13 cellular contexts compared by ENCODE assay signal in genomic region chr3:16536344-16536663, GRCh38.
"Had no signal": no experiment of that assay in that cellular context is flagged by ENCODE, and none has a peak within 500 bp of the region (broad histone marks: within the 10 kb centered on the region; RNA-seq: fewer than 3 reads in every experiment).

No MANE protein-coding gene starts in this region.

- H3K4me2 ChIP-seq: hepatocyte had no signal

- H3K4me3 Mint-ChIP-seq: activated naive CD4-positive, alpha-beta T cell treated with anti-CD3 and anti-CD28 coated beads, Interleukin-2, amount 10 ng/mL, durations not matched to agents 7 days and 5 days had no signal

- H3K4me3 ChIP-seq: hepatocyte, prostate gland, right lobe of liver, upper lobe of right lung had no signal

- H3K4me1 ChIP-seq: prostate gland had no signal

- H3K9me3 Mint-ChIP-seq: activated naive CD4-positive, alpha-beta T cell treated with anti-CD3 and anti-CD28 coated beads, Interleukin-2, amount 10 ng/mL, durations not matched to agents 7 days and 5 days; activated T-helper 2 cell treated with anti-CD3 and anti-CD28 coated beads, Interferon-gamma antibody, Interleukin-2, Interleukin-4, amounts not matched to agents 10 μg/mL and 5 μg/mL and 100 μg/mL, durations not matched to agents 14 hours and 24 hours and 36 hours had no signal

- H3K36me3 Mint-ChIP-seq: activated naive CD4-positive, alpha-beta T cell treated with anti-CD3 and anti-CD28 coated beads, Interleukin-2, amount 10 ng/mL, durations not matched to agents 7 days and 5 days had no signal

- DNase-seq: activated CD4-positive, alpha-beta T cell treated with anti-CD3 and anti-CD28 coated beads, Interleukin-2, amount 50 U/mL, for 1 hour; activated naive CD4-positive, alpha-beta T cell treated with anti-CD3 and anti-CD28 coated beads, Interleukin-2, amount 10 ng/mL, durations not matched to agents 7 days and 5 days; central memory CD4-positive, alpha-beta T cell; kidney glomerular epithelial cell; nucleus accumbens; right lobe of liver; stimulated activated naive CD4-positive, alpha-beta T cell treated with Interleukin-2 at 50 U/mL for 16 hours; T-helper 1 cell; upper lobe of right lung had no signal

- H3K27me3 ChIP-seq: right lobe of liver, upper lobe of right lung had no signal

- H3K27ac ChIP-seq: hepatocyte, prostate gland, right lobe of liver, upper lobe of right lung, VCaP had no signal

- H3K9me3 ChIP-seq: prostate gland, right lobe of liver, upper lobe of right lung had no signal

- H2AFZ ChIP-seq: hepatocyte had no signal

- H3K27ac Mint-ChIP-seq: activated naive CD4-positive, alpha-beta T cell treated with anti-CD3 and anti-CD28 coated beads, Interleukin-2, amount 10 ng/mL, durations not matched to agents 7 days and 5 days; activated T-helper 2 cell treated with anti-CD3 and anti-CD28 coated beads, Interferon-gamma antibody, Interleukin-2, Interleukin-4, amounts not matched to agents 10 μg/mL and 5 μg/mL and 100 μg/mL, durations not matched to agents 14 hours and 24 hours and 36 hours had no signal

- H3K4me1 Mint-ChIP-seq: activated naive CD4-positive, alpha-beta T cell treated with anti-CD3 and anti-CD28 coated beads, Interleukin-2, amount 10 ng/mL, durations not matched to agents 7 days and 5 days had no signal

- H3K36me3 ChIP-seq: prostate gland, right lobe of liver, upper lobe of right lung had no signal

- ATAC-seq: right lobe of liver had no signal
